9 cellular contexts compared by ENCODE assay signal in genomic region chr16:85819245-85819644, GRCh38. TPM values are rescaled to one million over a fixed set of nuclear protein-coding genes. Genes with fewer than 3 reads are reported as not detected.
A peak's percentile ranks its signal among the peaks of the same experiment; 100 is the strongest.
DNase-seq lines count a peak whose midpoint lies in the region; ATAC-seq and TF ChIP-seq lines count a peak whose summit lies in the region.
"Had no signal": no experiment of that assay in that cellular context is flagged by ENCODE, and none has a peak within 500 bp of the region (broad histone marks: within the 10 kb centered on the region; RNA-seq: fewer than 3 reads in every experiment).

No MANE protein-coding gene starts in this region.

- H3K27ac Mint-ChIP-seq in stimulated activated naive CD8-positive, alpha-beta T cell treated with anti-CD3 and anti-CD28 coated beads, Interleukin-15, amount 100 ng/mL, for 72 hours: no peak overlapping the region

- H3K4me1 Mint-ChIP-seq in activated T-cell treated with anti-CD3 and anti-CD28 coated beads, Interleukin-2, amount 50 U/mL, for 4 hours (ENCODE audit: low read depth): peaks cover 8% of the 10 kb centered on the region
- H3K4me1 Mint-ChIP-seq in stimulated activated naive CD8-positive, alpha-beta T cell treated with anti-CD3 and anti-CD28 coated beads, Interleukin-15, amount 100 ng/mL, for 72 hours: peaks cover 18% of the 10 kb centered on the region

- no peaks in the 10 kb centered on the region for H3F3A ChIP-seq in neural cell (ENCODE audit: insufficient read depth, low read length, poor library complexity, severe bottlenecking)

- H3K9me2 ChIP-seq in neural cell (ENCODE audit: insufficient read depth, low read length): no peaks in the 10 kb centered on the region

- TF ChIP-seq CTCF in fibroblast of mammary gland (conservative IDR thresholded peaks at IDR 0.05; ENCODE audit: control insufficient read depth, insufficient read depth, low read depth, low read length): peak; percentile 75
- peak; percentile 34 for TF ChIP-seq CTCF in neural cell (IDR thresholded peaks at IDR 0.05; ENCODE audit: poor library complexity, severe bottlenecking)

- TF ChIP-seq RAD21 in neural cell (conservative IDR thresholded peaks at IDR 0.05): no peak

- H3K9me3 Mint-ChIP-seq in activated T-cell treated with anti-CD3 and anti-CD28 coated beads, Interleukin-2, amount 50 U/mL, for 4 hours: no peaks in the 10 kb centered on the region
- H3K9me3 Mint-ChIP-seq in stimulated activated naive CD8-positive, alpha-beta T cell treated with anti-CD3 and anti-CD28 coated beads, Interleukin-15, amount 100 ng/mL, for 72 hours: no peaks in the 10 kb centered on the region

- no peak for TF ChIP-seq EP300 in neural cell (conservative IDR thresholded peaks at IDR 0.05; ENCODE audit: poor library complexity, severe bottlenecking)

- no peak overlapping the region for H3K27ac ChIP-seq in neural cell (ENCODE audit: low read length)
- H3K27ac ChIP-seq: SK-N-MC had no signal

- no peaks in the 10 kb centered on the region for H3K79me2 ChIP-seq in neural cell (replicated peaks; ENCODE audit: insufficient read depth, low read length)

- no peaks in the 10 kb centered on the region for H3K36me3 Mint-ChIP-seq in activated T-cell treated with anti-CD3 and anti-CD28 coated beads, Interleukin-2, amount 50 U/mL, for 4 hours (ENCODE audit: insufficient read depth)

- H3K9me3 ChIP-seq in neural cell (ENCODE audit: low read length): no peaks in the 10 kb centered on the region

- H2AFZ ChIP-seq in neural cell (ENCODE audit: low read depth, low read length): no peak overlapping the region

- no peaks in the 10 kb centered on the region for H3K36me3 ChIP-seq in neural cell (ENCODE audit: insufficient read depth, low read length)

- peaks cover 2% of the 10 kb centered on the region for H3K27me3 Mint-ChIP-seq in activated T-cell treated with anti-CD3 and anti-CD28 coated beads, Interleukin-2, amount 50 U/mL, for 4 hours (ENCODE audit: low read depth)
- H3K27me3 Mint-ChIP-seq in stimulated activated naive CD8-positive, alpha-beta T cell treated with anti-CD3 and anti-CD28 coated beads, Interleukin-15, amount 100 ng/mL, for 72 hours: peaks cover 16% of the 10 kb centered on the region

- H3K4me2 ChIP-seq in neural cell (ENCODE audit: low read length): no peak overlapping the region

- H3K4me3 Mint-ChIP-seq in activated T-cell treated with anti-CD3 and anti-CD28 coated beads, Interleukin-2, amount 50 U/mL, for 4 hours: no peak overlapping the region
- no peak overlapping the region for H3K4me3 Mint-ChIP-seq in stimulated activated naive CD8-positive, alpha-beta T cell treated with anti-CD3 and anti-CD28 coated beads, Interleukin-15, amount 100 ng/mL, for 72 hours

- no peak overlapping the region for H3K9ac ChIP-seq in neural cell (ENCODE audit: low read length)

- peaks cover 5% of the 10 kb centered on the region for H3K27me3 ChIP-seq in neural cell (ENCODE audit: insufficient read depth, low read depth, low read length)

- H3K4me3 ChIP-seq in fibroblast of mammary gland (ENCODE audit: control insufficient read depth, low read depth, low read length) (no peak overlapping the region), neural cell (ENCODE audit: low read length) (no peak overlapping the region)
- H3K4me3 ChIP-seq: SK-N-MC had no signal

- no peaks in the 10 kb centered on the region for H4K20me1 ChIP-seq in neural cell (ENCODE audit: insufficient read depth)

- ATAC-seq in activated T-cell treated with anti-CD3 and anti-CD28 coated beads, Interleukin-2, amount 50 U/mL, for 4 hours: peak; percentile 69 to 72
- peak; percentile 78 for ATAC-seq in stimulated activated naive CD8-positive, alpha-beta T cell treated with anti-CD3 and anti-CD28 coated beads, Interleukin-15, amount 100 ng/mL, for 72 hours
- no peak for ATAC-seq in GM18498 (IDR thresholded peaks at IDR 0.05; ENCODE audit: unreplicated experiment)

- DNase-seq in D341Med (ENCODE audit: low spot score) (peak; percentile 82), HUDEP-2 (lab: John Stamatoyannopoulos, UW; ENCODE audit: unreplicated experiment in 76 of 76) (peak in 71 of 76 experiments; percentile 5 to 86 (median 56)), RPMI7951 (ENCODE audit: low read depth) (peak; percentile 72), fibroblast of mammary gland (ENCODE audit: low read depth) (peak; percentile 77)
- peak; percentile 84 for DNase-seq in activated T-cell treated with anti-CD3 and anti-CD28 coated beads, Interleukin-2, amount 50 U/mL, for 4 hours
- DNase-seq in stimulated activated naive CD8-positive, alpha-beta T cell treated with anti-CD3 and anti-CD28 coated beads, Interleukin-15, amount 100 ng/mL, for 72 hours: peak; percentile 81 to 82

TF ChIP-seq in neural cell, 6 proteins besides CTCF, POLR2A, EP300 and RAD21:
- no peak for TF ChIP-seq REST (IDR thresholded peaks at IDR 0.05; ENCODE audit: borderline replicate concordance)
- no peak for TF ChIP-seq EZH2 (IDR thresholded peaks at IDR 0.05; ENCODE audit: borderline replicate concordance, insufficient read depth, low read length, poor library complexity, severe bottlenecking)
- no peak for TF ChIP-seq MXI1 (conservative IDR thresholded peaks at IDR 0.05; ENCODE audit: poor library complexity, severe bottlenecking)
- TF ChIP-seq POLR2AphosphoS5 (IDR thresholded peaks at IDR 0.05): no peak
- no peak for TF ChIP-seq SMC3 (conservative IDR thresholded peaks at IDR 0.05; ENCODE audit: poor library complexity)
- TF ChIP-seq TAF1 (IDR thresholded peaks at IDR 0.05; ENCODE audit: low read depth): no peak

RNA-seq across cellular contexts. Expression of gene COX4I1, which starts 19.8 kb away (rescaled TPM):
- 560 and 594 TPM in 2 replicates for total RNA-seq in RPMI7951 (2014; rRNA removed; shearing (Covaris generic))
- total RNA-seq in activated T-cell treated with anti-CD3 and anti-CD28 coated beads, Interleukin-2, amount 50 U/mL, for 4 hours: 100 to 1,000 TPM; 516 to 561 (median 525) TPM
- 660 and 709 TPM in 2 replicates for polyA plus RNA-seq in neural cell
- polyA minus RNA-seq in neural cell: 157 and 180 TPM in 2 replicates

RNA-seq across cellular contexts. Expression of gene EMC8, which starts 19.9 kb away (rescaled TPM):
- total RNA-seq in RPMI7951 (2014; rRNA removed; shearing (Covaris generic)): 46.9 and 51.4 TPM in 2 replicates
- 10 to 100 TPM; 52.2 to 65.5 (median 62.2) TPM for total RNA-seq in activated T-cell treated with anti-CD3 and anti-CD28 coated beads, Interleukin-2, amount 50 U/mL, for 4 hours
- polyA plus RNA-seq in neural cell: 38.9 and 44.4 TPM in 2 replicates
- 32.8 and 35.3 TPM in 2 replicates for polyA minus RNA-seq in neural cell
